Comparison of ENCODE assay signal across 8 cellular contexts in the genomic region with DNA sequence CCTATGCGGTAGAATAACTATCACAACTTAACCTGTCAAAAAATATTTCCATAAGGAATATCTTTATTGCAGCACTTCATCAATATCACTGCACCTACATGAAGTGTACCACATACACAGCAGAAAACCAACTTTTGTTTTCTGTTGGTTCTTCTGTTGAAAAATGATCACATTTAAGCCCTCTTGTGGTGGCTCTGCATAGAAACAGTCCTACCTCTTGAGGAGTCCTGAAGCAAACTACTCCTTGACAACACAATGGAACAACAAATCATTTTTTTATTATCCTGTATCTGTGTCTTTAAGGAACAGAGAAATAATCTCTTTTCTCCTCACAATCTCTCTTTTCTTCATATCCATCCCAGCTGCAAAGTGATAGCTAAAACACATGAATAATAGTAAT. TPM values are rescaled to one million over a fixed set of nuclear protein-coding genes. Genes with fewer than 3 reads are reported as not detected.
DNase-seq lines count a peak whose midpoint lies in the region; ATAC-seq and TF ChIP-seq lines count a peak whose summit lies in the region.

No MANE protein-coding gene starts in this region.

- no peak for TF ChIP-seq EP300 in ovary (IDR thresholded peaks at IDR 0.05)

- H3F3A ChIP-seq in OCI-LY1 (ENCODE audit: insufficient read depth, low read length), result no peaks in the 10 kb centered on the region; the same call in 1 of the 2 replicates

- intact Hi-C loops in ovary (cut with DNase I), result no loop called here

- H3K79me2 ChIP-seq in OCI-LY1 (ENCODE audit: insufficient read depth, low read length), result no peaks in the 10 kb centered on the region

- WGBS in ovary, 3 donors, result 78 to 81% (median 80%) methylated on average over 1 of the region's 1 CpG

- H2AFZ ChIP-seq in OCI-LY1 (ENCODE audit: low read length), result no peak overlapping the region

- H4K20me1 ChIP-seq in OCI-LY1 (ENCODE audit: insufficient read depth, low read length), result no peaks in the 10 kb centered on the region

- ATAC-seq in GM19463 (IDR thresholded peaks at IDR 0.05; ENCODE audit: unreplicated experiment), result peak; percentile 40
- no peak for ATAC-seq in HG02870 (IDR thresholded peaks at IDR 0.05; ENCODE audit: unreplicated experiment)

- no peaks in the 10 kb centered on the region for H3K9me2 ChIP-seq in OCI-LY1 (ENCODE audit: low read depth, low read length)

- no peak overlapping the region for H3K4me2 ChIP-seq in OCI-LY1 (ENCODE audit: low read length)

- H3K4me1 ChIP-seq in OCI-LY1 (ENCODE audit: insufficient read depth, low read length, severe bottlenecking) (no peaks in the 10 kb centered on the region), ovary (ENCODE audit: insufficient read depth) (no peaks in the 10 kb centered on the region)

- no peak overlapping the region for H3K4me3 ChIP-seq in AG09309 (ENCODE audit: control insufficient read depth, low read depth, low read length)
- no peak overlapping the region for H3K4me3 ChIP-seq in OCI-LY1 (ENCODE audit: low read depth, low read length, poor library complexity, severe bottlenecking)
- no peak overlapping the region for H3K4me3 ChIP-seq in fibroblast of pulmonary artery (replicated peaks; ENCODE audit: low read depth, low read length)
- no peak overlapping the region for H3K4me3 ChIP-seq in ovary

- DNase-seq in AG09309 (ENCODE audit: low read depth) (no peak), fibroblast of pulmonary artery (ENCODE audit: low read depth) (peak; percentile 39), NCI-H526 treated with DMSO at 0.1 percent for 48 hours (lab: John Stamatoyannopoulos, UW) (no peak), ovary (no peak)
- DNase-seq in effector CD8-positive, alpha-beta T cell (lab: John Stamatoyannopoulos, UW), result no peak

- no peak for TF ChIP-seq POLR2A in ovary (IDR thresholded peaks at IDR 0.05)

- no peak overlapping the region for H3K27ac ChIP-seq in OCI-LY1 (ENCODE audit: low read depth, low read length, poor library complexity, severe bottlenecking)
- no peak overlapping the region for H3K27ac ChIP-seq in ovary

- TF ChIP-seq CTCF in AG09309 (IDR thresholded peaks at IDR 0.05; ENCODE audit: control insufficient read depth, insufficient read depth, low read depth, low read length, missing control alignments) (peak; percentile 41), OCI-LY1 (IDR thresholded peaks at IDR 0.05; ENCODE audit: low read length) (peak; percentile 54), fibroblast of pulmonary artery (IDR thresholded peaks at IDR 0.05; ENCODE audit: low read length, missing control alignments) (peak; percentile 52), ovary (IDR thresholded peaks at IDR 0.05) (no peak)

- H3K36me3 ChIP-seq in OCI-LY1 (ENCODE audit: insufficient read depth, low read length) (no peaks in the 10 kb centered on the region), ovary (no peaks in the 10 kb centered on the region)

- H3K27me3 ChIP-seq in OCI-LY1 (ENCODE audit: insufficient read depth, low read length) (no peaks in the 10 kb centered on the region), ovary (no peaks in the 10 kb centered on the region)

- H3K9ac ChIP-seq in OCI-LY1 (ENCODE audit: low read length), result no peak overlapping the region

- no peaks in the 10 kb centered on the region for H3K9me3 ChIP-seq in OCI-LY1 (ENCODE audit: low read length)
- no peaks in the 10 kb centered on the region for H3K9me3 ChIP-seq in ovary

RNA-seq across cellular contexts. Expression of gene ATOH1, which starts 39.8 kb away (rescaled TPM):
- not detected for total RNA-seq in ovary
- polyA plus RNA-seq in ovary, result not detected

Comparison
In these comparisons a context has a peak if more than half of its experiments do, and no peak if none do; other contexts are left out.
1. CTCF ChIP-seq: peak in AG09309 (single experiment), OCI-LY1 (single experiment) and fibroblast of pulmonary artery (single experiment); none in ovary (0 of 3).